8 cellular contexts compared by ENCODE assay signal in genomic region chr2:110576763-110577416, GRCh38. TPM values are rescaled to one million over a fixed set of nuclear protein-coding genes. Genes with fewer than 3 reads are reported as not detected.
DNase-seq lines count a peak whose midpoint lies in the region; ATAC-seq, FAIRE-seq and TF ChIP-seq lines count a peak whose summit lies in the region.
"Not testable (repeated sequence)": the region's sequence is repeated elsewhere in the genome, so short reads cannot be mapped to it uniquely, and the experiment has no call there.

Gene RGPD6, minus strand, starts transcription at chr2:110577222. Its CDS starts 198 bp downstream, at chr2:110577024.

- peak; percentile 98 for ATAC-seq in GM19043 (IDR thresholded peaks at IDR 0.05; ENCODE audit: low read depth, unreplicated experiment)
- peak; percentile 97 for ATAC-seq in HG03342 (IDR thresholded peaks at IDR 0.05; ENCODE audit: unreplicated experiment)
- peak; percentile 100 for ATAC-seq in T-helper 17 cell

- not testable (repeated sequence) for H3K4me2 ChIP-seq in hepatocyte

- not testable (repeated sequence) for H3K27me3 Mint-ChIP-seq in HFFc6 (ENCODE audit: insufficient read depth); T-helper 17 cell; progenitor cell of endocrine pancreas

- H4K20me1 ChIP-seq in hepatocyte (ENCODE audit: insufficient read depth, poor library complexity, severe bottlenecking), result not testable (repeated sequence)

- WGBS in hepatocyte (ENCODE audit: low lambda C conversion rate, missing lambda C conversion rate), result no CpG with 5 or more reads among the region's 70 CpGs

- H3K27me3 ChIP-seq in hepatocyte, result not testable (repeated sequence)

- H3K9me2 ChIP-seq in hepatocyte (replicated peaks; ENCODE audit: insufficient read depth), result not testable (repeated sequence)

- not testable (repeated sequence) for H3K9me3 Mint-ChIP-seq in HFFc6; progenitor cell of endocrine pancreas (ENCODE audit: low read depth)

- DNase-seq in HFFc6; T-helper 17 cell; hepatocyte (ENCODE audit: low spot score); progenitor cell of endocrine pancreas (ENCODE audit: low spot score, unreplicated experiment): not testable (repeated sequence)

- not testable (repeated sequence) for H3K9me3 ChIP-seq in T-helper 17 cell (ENCODE audit: control insufficient read depth, low read length, poor library complexity, severe bottlenecking); hepatocyte (ENCODE audit: low read depth)

- not testable (repeated sequence) for H3K36me3 ChIP-seq in hepatocyte (replicated peaks; ENCODE audit: insufficient read depth, low read depth)

- not testable (repeated sequence) for H2AFZ ChIP-seq in hepatocyte

- H3K36me3 Mint-ChIP-seq in HFFc6 (ENCODE audit: low read depth); T-helper 17 cell (ENCODE audit: low read depth); progenitor cell of endocrine pancreas (ENCODE audit: insufficient read depth): not testable (repeated sequence)

- FAIRE-seq in A204.1 (lab: Jason Lieb, UNC) (peak; percentile 70), colon (lab: Jason Lieb, UNC) (peak; percentile 92)

- not testable (repeated sequence) for H3K27ac ChIP-seq in hepatocyte

- not testable (repeated sequence) for TF ChIP-seq CTCF in HFFc6 (IDR thresholded peaks at IDR 0.05); hepatocyte (IDR thresholded peaks at IDR 0.05; ENCODE audit: poor library complexity); progenitor cell of endocrine pancreas (IDR thresholded peaks at IDR 0.05; ENCODE audit: unreplicated experiment)

- H3K79me2 ChIP-seq in hepatocyte, result not testable (repeated sequence)

- H3K4me3 Mint-ChIP-seq in HFFc6; T-helper 17 cell; progenitor cell of endocrine pancreas (ENCODE audit: low read depth): not testable (repeated sequence)

- not testable (repeated sequence) for H3K4me1 Mint-ChIP-seq in HFFc6 (ENCODE audit: low read depth); T-helper 17 cell; progenitor cell of endocrine pancreas (ENCODE audit: low read depth)

- H3K27ac Mint-ChIP-seq in HFFc6, T-helper 17 cell, progenitor cell of endocrine pancreas: not testable (repeated sequence)

- H3K4me1 ChIP-seq in hepatocyte (ENCODE audit: insufficient read depth), result not testable (repeated sequence)

- H3K4me3 ChIP-seq in hepatocyte, result not testable (repeated sequence)

RNA-seq across cellular contexts. Expression of gene RGPD6, which starts in this region (rescaled TPM):
- total RNA-seq in HFFc6 (2021; fragmentation: NEBNext Ultra II Directional; extraction: Animal tissue kit (Norgen Biotek cat#: 25700)), result 10 to 100 TPM in 5 of 6 experiments, 1 to 10 TPM in 1; 7.6 to 21.6 (median 14.4) TPM
- 100 to 1,000 TPM in 1 of 2 donors, 10 to 100 TPM in 1; 60.8 to 173 TPM for total RNA-seq in T-helper 17 cell
- 51.8 and 54.8 TPM in 2 replicates for total RNA-seq in hepatocyte
- polyA plus RNA-seq in hepatocyte, result 16.5 and 23.7 TPM in 2 replicates
- 28.6 and 48.2 TPM in 2 replicates for total RNA-seq in progenitor cell of endocrine pancreas
